Comparison of ENCODE assay signal across 32 cellular contexts in the genomic region with DNA sequence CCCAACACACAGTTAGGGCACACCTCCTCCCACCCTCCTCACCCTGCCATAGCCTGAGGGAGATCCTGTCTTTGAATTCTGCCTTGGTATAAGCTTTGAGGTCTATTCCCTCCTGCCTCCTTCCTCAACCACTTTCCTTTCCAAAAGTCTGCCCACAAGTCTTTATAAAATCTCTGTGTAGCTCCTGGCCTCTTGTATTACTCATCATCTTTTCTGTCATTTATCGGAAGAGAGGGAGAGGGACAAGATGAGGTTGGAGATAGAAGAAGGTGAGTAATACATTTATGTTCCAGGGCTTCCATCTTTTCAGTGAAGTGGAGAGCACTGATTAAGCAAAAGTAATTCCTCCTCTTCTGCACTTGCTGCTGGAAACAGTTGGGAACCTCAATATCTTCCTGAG. TPM values are rescaled to one million over a fixed set of nuclear protein-coding genes. Genes with fewer than 3 reads are reported as not detected.
DNase-seq lines count a peak whose midpoint lies in the region; FAIRE-seq and TF ChIP-seq lines count a peak whose summit lies in the region.
"Had no signal": no experiment of that assay in that cellular context is flagged by ENCODE, and none has a peak within 500 bp of the region (broad histone marks: within the 10 kb centered on the region; RNA-seq: fewer than 3 reads in every experiment).

No MANE protein-coding gene starts in this region.

- H3K4me3 ChIP-seq in left ventricle myocardium inferior: no peak overlapping the region
- peak overlapping the region in 1 of 3 donors; percentile 41 for H3K4me3 ChIP-seq in breast epithelium
- no peak overlapping the region for H3K4me3 ChIP-seq in vagina
- H3K4me3 ChIP-seq: ovary, SJSA1 had no signal

- H3K9me3 ChIP-seq in left ventricle myocardium inferior (replicated peaks) (no peaks in the 10 kb centered on the region), breast epithelium (no peaks in the 10 kb centered on the region), vagina (no peaks in the 10 kb centered on the region)
- H3K9me3 ChIP-seq: ovary, SJSA1 had no signal

- no peaks in the 10 kb centered on the region for H3K36me3 ChIP-seq in left ventricle myocardium inferior
- no peaks in the 10 kb centered on the region for H3K36me3 ChIP-seq in breast epithelium
- no peaks in the 10 kb centered on the region for H3K36me3 ChIP-seq in vagina
- H3K36me3 ChIP-seq: ovary, SJSA1 had no signal

- peaks cover 41% of the 10 kb centered on the region for H3K27me3 ChIP-seq in left ventricle myocardium inferior (ENCODE audit: low read depth)
- no peaks in the 10 kb centered on the region for H3K27me3 ChIP-seq in breast epithelium
- no peaks in the 10 kb centered on the region for H3K27me3 ChIP-seq in vagina
- H3K27me3 ChIP-seq: ovary had no signal

- intact Hi-C loops in left ventricle myocardium inferior (cut with micrococcal nuclease) (loop anchor here (10.0 kb wide), 1 partner anchor 245 kb away; no protein-coding TSS in a partner anchor), cardiac septum (cut with DNase I) (loop anchor here (5.0 kb wide), 1 partner anchor 243 kb away; no protein-coding TSS in a partner anchor), breast epithelium (cut with DNase I; ENCODE audit: low total_unique reads) (no loop called here), vagina (cut with DNase I) (no loop called here)

- FAIRE-seq in GM12891 (lab: Jason Lieb, UNC): no peak
- FAIRE-seq: H54, islet of Langerhans, urothelium cell line had no signal

- H3K27ac ChIP-seq in left ventricle myocardium inferior (replicated peaks): peak overlapping the region; percentile 76
- peak overlapping the region; percentile 78 to 85 for H3K27ac ChIP-seq in breast epithelium
- H3K27ac ChIP-seq in vagina: peak overlapping the region; percentile 64
- H3K27ac ChIP-seq: ovary, SJSA1 had no signal

- H3K4me1 ChIP-seq in left ventricle myocardium inferior (peaks cover 18% of the 10 kb centered on the region), breast epithelium (no peaks in the 10 kb centered on the region), vagina (peaks cover 26% of the 10 kb centered on the region)
- H3K4me1 ChIP-seq: SJSA1 had no signal

- TF ChIP-seq CTCF in left ventricle myocardium inferior (IDR thresholded peaks at IDR 0.05; ENCODE audit: borderline replicate concordance) (no peak), breast epithelium (IDR thresholded peaks at IDR 0.05) (no peak), vagina (IDR thresholded peaks at IDR 0.05) (no peak)

- TF ChIP-seq POLR2A in breast epithelium (IDR thresholded peaks at IDR 0.05) (no peak), vagina (IDR thresholded peaks at IDR 0.05) (no peak), GM12891 (IDR thresholded peaks at IDR 0.05; ENCODE audit: low read depth, low read length) (no peak)

- in situ Hi-C loops in ACHN (cut with HindIII; ENCODE audit: low pct_ligation_motif_present, low pct_unique_long_range_greater_than_20kb, low sequenced_read_pairs): no loop called here

- DNase-seq in left ventricle myocardium inferior: no peak
- DNase-seq in cardiac septum (ENCODE audit: low spot score): no peak
- DNase-seq in breast epithelium (ENCODE audit: low spot score in 2 of 2): no peak
- DNase-seq in kidney tubule cell (ENCODE audit: low spot score): peak; percentile 30
- no peak for DNase-seq in vagina (ENCODE audit: extremely low spot score in 2 of 2)
- no peak for DNase-seq in GM12891 (ENCODE audit: insufficient read length, low spot score)
- DNase-seq in ACHN: no peak
- no peak for DNase-seq in SW 1271 (lab: John Stamatoyannopoulos, UW)
- DNase-seq: 8988T; activated CD4-positive, alpha-beta T cell treated with anti-CD3 and anti-CD28 coated beads, Interleukin-2, amount 50 U/mL, for 4 hours; activated CD4-positive, CD25-positive, alpha-beta regulatory T cell; activated naive CD4-positive, alpha-beta T cell treated with anti-CD3 and anti-CD28 coated beads, Interleukin-2, amount 10 ng/mL, durations not matched to agents 7 days and 5 days; caudate nucleus; cortex of kidney; effector memory CD8-positive, alpha-beta T cell; IMR-90; NCI-H1092 treated with DMSO at 0.1 percent for 48 hours; NCI-H1930; NCI-H524 treated with DMSO at 0.1 percent for 48 hours; nephron progenitor cell; NK-92 treated with Interleukin-12 subunit alpha and Interleukin-12 subunit beta, amount 100 ng/mL, for 24 hours; ovary; retina; stimulated activated CD4-positive, alpha-beta T cell treated with anti-CD3 and anti-CD28 coated beads, Interleukin-4, amount 100 ng/mL, for 1 hour; substantia nigra had no signal

TF ChIP-seq in GM12891, 5 proteins besides CTCF, POLR2A, EP300 and RAD21:
- TF ChIP-seq POU2F2 (IDR thresholded peaks at IDR 0.05; ENCODE audit: low read depth, low read length): no peak
- TF ChIP-seq TAF1 (IDR thresholded peaks at IDR 0.05; ENCODE audit: low read depth, low read length): no peak
- no peak for TF ChIP-seq PAX5 (IDR thresholded peaks at IDR 0.05; ENCODE audit: insufficient read depth, low read length, severe bottlenecking)
- no peak for TF ChIP-seq SPI1 (IDR thresholded peaks at IDR 0.05; ENCODE audit: low read depth, low read length)
- TF ChIP-seq POLR2AphosphoS5 (IDR thresholded peaks at IDR 0.05; ENCODE audit: low read depth, low read length): no peak

RNA-seq across cellular contexts. Expression of gene EFCAB14, which starts 30.5 kb away (rescaled TPM):
- total RNA-seq in left ventricle myocardium inferior: 59.0 TPM
- 53.7 TPM for total RNA-seq in cardiac septum
- total RNA-seq in breast epithelium: 100 to 1,000 TPM in 2 of 3 donors, 10 to 100 TPM in 1; 92.8 to 128 (median 106) TPM
- 67.3 TPM for total RNA-seq in vagina
- 21.0 TPM for polyA plus RNA-seq in GM12891 (2012; ENCODE audit: low read depth, missing spikeins)

RNA-seq across cellular contexts. Expression of gene CYP4B1, which starts 49.4 kb away (rescaled TPM):
- total RNA-seq in left ventricle myocardium inferior (11.5 TPM), cardiac septum (not detected), breast epithelium (100 to 1,000 TPM in 1 of 3 donors, 10 to 100 TPM in 2; 58.4 to 882 (median 74.1) TPM), vagina (74.4 TPM)
- not detected for polyA plus RNA-seq in GM12891 (2012; ENCODE audit: low read depth, missing spikeins)
- total RNA-seq: activated T-helper 1 cell treated with anti-CD3 and anti-CD28 coated beads, Interleukin-12 subunit alpha, Interleukin-12 subunit beta, Interleukin-2, Interleukin-4 antibody, amounts not matched to agents 30 ng/mL and 10 ng/mL and 1 ng/mL, durations not matched to agents 14 hours and 24 hours and 36 hours; glomerular endothelial cell; IMR-90; lung microvascular endothelial cell; SJSA1 had no signal
- polyA plus RNA-seq: IMR-90 had no signal

Comparison
In these comparisons a context has a peak if more than half of its experiments do, and no peak if none do; other contexts are left out.
1. RNA of gene CYP4B1, which starts 49.4 kb away (total RNA-seq): 74.4 TPM in vagina (single experiment), 58.4 to 882 TPM in breast epithelium and 11.5 TPM in left ventricle myocardium inferior (single experiment); not detected in cardiac septum (single experiment); every median in the first group is over 10 times any median in the second.
2. intact Hi-C loops: an anchor here in left ventricle myocardium inferior (10.0 kb wide) and cardiac septum (5.0 kb wide); none called in breast epithelium and vagina.
3. Peak in every context shown above with its lines, with median percentiles within 50 percentile points of each other: H3K27ac ChIP-seq.